27 cellular contexts compared by ENCODE assay signal in the genomic region with DNA sequence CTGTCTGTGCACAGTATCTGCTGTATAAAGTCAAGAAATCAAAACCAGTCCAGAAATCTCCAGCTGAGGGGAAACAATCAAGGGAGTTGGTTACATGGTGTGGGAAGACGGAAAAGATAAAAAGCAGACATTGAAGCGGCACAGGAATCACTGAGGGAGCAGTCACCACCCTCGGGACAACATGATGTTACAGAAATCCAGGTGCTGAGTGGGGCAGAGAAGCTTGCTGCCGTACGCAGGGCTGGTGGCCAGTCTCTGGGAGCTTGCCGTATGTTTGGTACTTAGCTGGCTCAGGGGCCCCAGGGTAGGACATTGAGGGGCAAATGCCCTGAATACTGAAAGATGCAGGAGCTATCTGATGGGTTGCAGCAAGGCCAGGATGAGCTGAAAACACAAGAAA.
"Had no signal": no experiment of that assay in that cellular context is flagged by ENCODE, and none has a peak within 500 bp of the region (broad histone marks: within the 10 kb centered on the region; RNA-seq: fewer than 3 reads in every experiment).

No MANE protein-coding gene starts in this region.

- H3K4me1 ChIP-seq: pancreas, prostate gland, tibial artery, transverse colon, upper lobe of right lung, uterus had no signal

- H3K9me3 ChIP-seq: neutrophil, pancreas, prostate gland, right atrium auricular region, spleen, suprapubic skin, testis, tibial artery, transverse colon, upper lobe of right lung, uterus had no signal

- H3K36me3 Mint-ChIP-seq: natural killer cell treated with Interleukin-12 subunit alpha and Interleukin-12 subunit beta and Interleukin-15 and Interleukin-18, amount 100 ng/mL, for 72 hours; stimulated activated memory B cell treated with anti-CD40 and anti-IgM and Interleukin-4, amounts not matched to agents 10 μg/mL and 1 μg/mL and 100 μg/mL, for 72 hours; type B pancreatic cell had no signal

- H3K27ac ChIP-seq: neutrophil, pancreas, prostate gland, right atrium auricular region, skin epidermis, spleen, suprapubic skin, testis, tibial artery, transverse colon, upper lobe of right lung, uterus had no signal

- H3K9me3 Mint-ChIP-seq: natural killer cell treated with Interleukin-12 subunit alpha and Interleukin-12 subunit beta and Interleukin-15 and Interleukin-18, amount 100 ng/mL, for 72 hours; nephron progenitor cell; neural crest cell; stimulated activated memory B cell treated with anti-CD40 and anti-IgM and Interleukin-4, amounts not matched to agents 10 μg/mL and 1 μg/mL and 100 μg/mL, for 72 hours; stimulated activated naive CD8-positive, alpha-beta T cell treated with anti-CD3 and anti-CD28 coated beads, Interleukin-15, amount 100 ng/mL, for 72 hours; type B pancreatic cell had no signal

- H3K4me3 ChIP-seq: pancreas, prostate gland, right atrium auricular region, skin epidermis, smooth muscle cell, spleen, suprapubic skin, tibial artery, transverse colon, upper lobe of right lung, uterus had no signal

- H3K27me3 ChIP-seq: neutrophil, pancreas, right atrium auricular region, spleen, suprapubic skin, testis, transverse colon, upper lobe of right lung, uterus had no signal

- H3K36me3 ChIP-seq: neutrophil, pancreas, prostate gland, right atrium auricular region, spleen, suprapubic skin, tibial artery, transverse colon, upper lobe of right lung, uterus had no signal

- H3K27ac Mint-ChIP-seq: natural killer cell treated with Interleukin-12 subunit alpha and Interleukin-12 subunit beta and Interleukin-15 and Interleukin-18, amount 100 ng/mL, for 72 hours; nephron progenitor cell; stimulated activated memory B cell treated with anti-CD40 and anti-IgM and Interleukin-4, amounts not matched to agents 10 μg/mL and 1 μg/mL and 100 μg/mL, for 72 hours; stimulated activated naive CD8-positive, alpha-beta T cell treated with anti-CD3 and anti-CD28 coated beads, Interleukin-15, amount 100 ng/mL, for 72 hours; type B pancreatic cell had no signal

- H3K27me3 Mint-ChIP-seq: stimulated activated memory B cell treated with anti-CD40 and anti-IgM and Interleukin-4, amounts not matched to agents 10 μg/mL and 1 μg/mL and 100 μg/mL, for 72 hours; stimulated activated naive CD8-positive, alpha-beta T cell treated with anti-CD3 and anti-CD28 coated beads, Interleukin-15, amount 100 ng/mL, for 72 hours; type B pancreatic cell had no signal

- H3K4me3 Mint-ChIP-seq: natural killer cell treated with Interleukin-12 subunit alpha and Interleukin-12 subunit beta and Interleukin-15 and Interleukin-18, amount 100 ng/mL, for 72 hours; nephron progenitor cell; neural crest cell; stimulated activated memory B cell treated with anti-CD40 and anti-IgM and Interleukin-4, amounts not matched to agents 10 μg/mL and 1 μg/mL and 100 μg/mL, for 72 hours; stimulated activated naive CD8-positive, alpha-beta T cell treated with anti-CD3 and anti-CD28 coated beads, Interleukin-15, amount 100 ng/mL, for 72 hours had no signal

- H3K4me1 Mint-ChIP-seq: neural crest cell had no signal

- DNase-seq: nephron progenitor cell; pancreas; spleen; stimulated activated CD4-positive, alpha-beta T cell treated with anti-CD3 and anti-CD28 coated beads, Interleukin-12 subunit alpha, Interleukin-12 subunit beta, amount 100 ng/mL, for 4 hours; stimulated activated CD4-positive, alpha-beta T cell treated with anti-CD3 and anti-CD28 coated beads, Interleukin-1b, Interleukin-23, amount 100 ng/mL, for 48 hours; stimulated activated CD4-positive, alpha-beta T cell treated with anti-CD3 and anti-CD28 coated beads, Interleukin-4, amount 100 ng/mL, for 1 hour; stimulated activated CD4-positive, alpha-beta T cell treated with anti-CD3 and anti-CD28 coated beads, Interleukin-4, amount 100 ng/mL, for 4 hours; stimulated activated CD8-positive, alpha-beta memory T cell treated with anti-CD3 and anti-CD28 coated beads, Interleukin-4, amount 100 ng/mL, for 48 hours; stimulated activated naive CD4-positive, alpha-beta T cell; stimulated activated naive CD8-positive, alpha-beta T cell treated with anti-CD3 and anti-CD28 coated beads, Interleukin-15, amount 100 ng/mL, for 72 hours; stimulated activated naive CD8-positive, alpha-beta T cell treated with anti-CD3 and anti-CD28 coated beads, Interleukin-15, Interleukin-2, amounts not matched to agents 100 U/mL and 50 U/mL, for 24 hours; substantia nigra; testis; tibial artery; transverse colon; upper lobe of right lung; uterus had no signal

- ATAC-seq: natural killer cell treated with Interleukin-12 subunit alpha and Interleukin-12 subunit beta and Interleukin-15 and Interleukin-18, amount 100 ng/mL, for 72 hours; stimulated activated memory B cell treated with anti-CD40 and anti-IgM and Interleukin-4, amounts not matched to agents 10 μg/mL and 1 μg/mL and 100 μg/mL, for 72 hours; upper lobe of right lung had no signal
